In the genomic region with DNA sequence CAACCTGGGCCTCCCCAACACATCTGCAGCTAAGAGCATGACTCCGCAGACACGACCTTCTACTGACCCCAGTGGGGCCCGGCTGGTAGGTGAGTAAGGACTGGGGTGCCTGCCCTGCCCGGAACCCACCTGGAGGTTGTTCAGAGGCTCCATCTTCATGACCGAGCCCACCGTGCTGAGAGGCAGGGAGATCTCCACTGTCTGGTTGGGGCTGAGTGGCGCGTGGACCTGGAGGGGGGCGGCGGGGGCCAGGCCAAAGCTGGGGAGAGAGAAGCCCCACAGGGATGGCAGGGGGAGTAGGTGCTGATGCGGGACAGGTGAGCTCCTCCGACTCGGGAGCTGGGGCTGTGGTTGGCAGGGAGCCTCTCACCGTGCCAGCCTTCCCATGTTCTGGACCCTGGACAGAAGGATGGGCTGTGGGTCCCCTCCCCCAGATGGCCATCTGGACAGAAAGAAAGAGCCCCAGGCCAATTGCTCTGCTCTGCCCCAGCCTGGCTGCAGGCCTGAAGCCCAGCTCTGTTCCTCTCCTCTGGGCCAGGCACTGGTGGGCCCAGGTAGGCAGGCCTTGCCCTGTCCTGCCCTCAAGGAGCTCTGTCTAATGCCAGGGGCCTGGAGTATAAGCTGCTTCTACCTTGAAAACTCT, we compare ENCODE assay signal across 17 cellular contexts. TPM values are rescaled to one million over a fixed set of nuclear protein-coding genes. Genes with fewer than 3 reads are reported as not detected.
DNase-seq lines count a peak whose midpoint lies in the region; TF ChIP-seq lines count a peak whose summit lies in the region.
"Had no signal": no experiment of that assay in that cellular context is flagged by ENCODE, and none has a peak within 500 bp of the region (broad histone marks: within the 10 kb centered on the region; RNA-seq: fewer than 3 reads in every experiment).

No MANE protein-coding gene starts in this region.

- no peaks in the 10 kb centered on the region for H3K27me3 Mint-ChIP-seq in brain

- H3K9me3 Mint-ChIP-seq in brain, result no peaks in the 10 kb centered on the region

- H3K18ac ChIP-seq in neuronal stem cell (ENCODE audit: low read length), result no peak overlapping the region

- no TSS peak for BruUV-seq in A673 (replicated peaks; lab: Mats Ljungman, UMichigan)

- intact Hi-C loops in A673 (cut with micrococcal nuclease; ENCODE audit: unreplicated experiment), result no loop called here

- H4K8ac ChIP-seq in neuronal stem cell (ENCODE audit: low read depth, low read length), result no peak overlapping the region

- TF ChIP-seq CTCF in A673 (conservative IDR thresholded peaks at IDR 0.05; ENCODE audit: low read depth, low read length) (no peak), brain (conservative IDR thresholded peaks at IDR 0.05) (no peak)

- H3K4me1 ChIP-seq in A673 (ENCODE audit: insufficient read depth, low read length, poor library complexity, severe bottlenecking) (peaks cover 6% of the 10 kb centered on the region), neuronal stem cell (ENCODE audit: control insufficient read depth in 2 of 2, insufficient read depth in 1 of 2, low read depth in 1 of 2, low read length in 2 of 2) (peaks cover 4 to 7% of the 10 kb centered on the region in 2 donors)
- H3K4me1 ChIP-seq: SJSA1 had no signal

- no peak overlapping the region for H2BK12ac ChIP-seq in neuronal stem cell (ENCODE audit: low read length)

- no CpG with 5 or more reads among the region's 14 CpGs for WGBS in neuronal stem cell (ENCODE audit: extremely low coverage in 2 of 2, insufficient read length in 2 of 2, insufficient replicate concordance in 1 of 2), 2 donors

- no peak overlapping the region for H3K9ac ChIP-seq in neuronal stem cell (ENCODE audit: low read depth, low read length, poor library complexity)

- H3K27ac ChIP-seq in A673 (ENCODE audit: low read depth, low read length, poor library complexity, severe bottlenecking), result peak overlapping the region; percentile 63
- H3K27ac ChIP-seq in neuronal stem cell (replicated peaks; ENCODE audit: low read length), result no peak overlapping the region
- H3K27ac ChIP-seq: A549, SJSA1 had no signal

- H3K4ac ChIP-seq in neuronal stem cell (ENCODE audit: low read length), result peak overlapping the region; percentile 0

- H2AFZ ChIP-seq in neuronal stem cell (ENCODE audit: low read length), result no peak overlapping the region

- H3K4me2 ChIP-seq in neuronal stem cell (ENCODE audit: insufficient read depth, low read length, poor library complexity, severe bottlenecking), result no peak overlapping the region
- H3K4me2 ChIP-seq: A549 had no signal

- peaks cover 24% of the 10 kb centered on the region for H3K36me3 Mint-ChIP-seq in brain

- in situ Hi-C loops in G401 (cut with HindIII; ENCODE audit: low sequenced_read_pairs), result no loop called here

- H3K27ac Mint-ChIP-seq in brain, result peak overlapping the region in 3 of 5 experiments; percentile 32 to 45 (median 36)

- no peak overlapping the region for H3K4me3 Mint-ChIP-seq in brain

- H2BK15ac ChIP-seq in neuronal stem cell (ENCODE audit: low read length), result peak overlapping the region; percentile 37

- H3K4me1 Mint-ChIP-seq in brain, result peaks cover 9% of the 10 kb centered on the region

- H3K4me3 ChIP-seq in A673 (ENCODE audit: low read depth, low read length, poor library complexity, severe bottlenecking) (no peak overlapping the region), neuronal stem cell (ENCODE audit: low read length in 2 of 2) (no peak overlapping the region)
- H3K4me3 ChIP-seq: A549, MG63, SJSA1 had no signal

- CTCF ChIA-PET in A673 (lab: Charles Lee), result no interaction called here

- H4K91ac ChIP-seq in neuronal stem cell (ENCODE audit: low read depth, low read length, poor library complexity), result no peak overlapping the region

- no peak overlapping the region for H3K14ac ChIP-seq in neuronal stem cell (ENCODE audit: low read length)

- no peak overlapping the region for H2BK5ac ChIP-seq in neuronal stem cell (ENCODE audit: low read length)

- H3K23ac ChIP-seq in neuronal stem cell (ENCODE audit: low read depth, low read length, poor library complexity), result peak overlapping the region; percentile 80

- H2AK5ac ChIP-seq in neuronal stem cell (ENCODE audit: low read depth, low read length), result no peak overlapping the region

- DNase-seq in A673 (ENCODE audit: low spot score) (no peak), G401 (ENCODE audit: low spot score) (peak; percentile 66), neuronal stem cell (ENCODE audit: low spot score) (no peak), COR-L47 (lab: John Stamatoyannopoulos, UW) (no peak), SIG-M5 treated with dmso at 0.1 percent for 504 hours (lab: John Stamatoyannopoulos, UW; ENCODE audit: unreplicated experiment) (no peak)
- no peak for DNase-seq in activated CD8-positive, alpha-beta memory T cell treated with anti-CD3 and anti-CD28 coated beads, Interleukin-2, amount 50 U/mL, for 48 hours
- DNase-seq: IMR-90, Karpas-422, MG63, NCI-H1092, NCI-H2081 treated with DMSO at 0.1 percent for 48 hours, NCI-H510A, NCI-H82, PC-3 had no signal

- no peaks in the 10 kb centered on the region for H3K27me3 ChIP-seq in A673 (replicated peaks; ENCODE audit: insufficient read depth, low read depth, low read length, poor library complexity)
- no peaks in the 10 kb centered on the region for H3K27me3 ChIP-seq in neuronal stem cell (ENCODE audit: control insufficient read depth in 3 of 3, insufficient read depth in 3 of 3, low read depth in 1 of 3, low read length in 3 of 3)
- H3K27me3 ChIP-seq: MG63, SJSA1 had no signal

- H3K79me1 ChIP-seq in neuronal stem cell (ENCODE audit: low read depth, low read length), result no peaks in the 10 kb centered on the region

- H3K36me3 ChIP-seq in A673 (ENCODE audit: insufficient read depth, low read length, poor library complexity, severe bottlenecking) (no peaks in the 10 kb centered on the region), neuronal stem cell (replicated peaks in 1 of 2; ENCODE audit: control insufficient read depth in 2 of 2, insufficient read depth in 2 of 2, low read length in 2 of 2) (peaks cover 15 to 78% of the 10 kb centered on the region in 2 donors)

- POLR2A ChIA-PET in A673 (lab: Charles Lee; ENCODE audit: low non-redundant PET), result no interaction called here

- H3K9me3 ChIP-seq in A673 (ENCODE audit: low read depth, low read length, poor library complexity, severe bottlenecking), result no peaks in the 10 kb centered on the region
- no peaks in the 10 kb centered on the region for H3K9me3 ChIP-seq in neuronal stem cell (replicated peaks in 1 of 2; ENCODE audit: control insufficient read depth in 2 of 2, insufficient read depth in 1 of 2, low read depth in 1 of 2, low read length in 2 of 2)
- H3K9me3 ChIP-seq: A549, MG63, SJSA1 had no signal

- no peak overlapping the region for H2BK120ac ChIP-seq in neuronal stem cell (ENCODE audit: low read depth, low read length)

RNA-seq across cellular contexts. Expression of gene RASL10A, which starts 16.3 kb away (rescaled TPM):
- total RNA-seq in A673 (2021), result 0.68 TPM in 1 of 2 replicates, not detected in the other
- 3.0 and 9.6 TPM in 2 replicates for total RNA-seq in G401 (2014; rRNA removed; shearing (Covaris generic))
- polyA plus RNA-seq in brain (ENCODE audit: insufficient read depth, low read depth, low replicate concordance), result 6.5 TPM
- polyA plus RNA-seq in neuronal stem cell (2013, experiment 1 of 2), result 0.56 TPM
- 0.53 TPM for polyA plus RNA-seq in neuronal stem cell (2013, experiment 2 of 2)
- total RNA-seq: IMR-90, PC-3, SJSA1 had no signal

RNA-seq across cellular contexts. Expression of gene GAS2L1, which starts 25.3 kb away (rescaled TPM):
- 22.7 TPM in 2 replicates for total RNA-seq in A673 (2021)
- 13.2 and 26.3 TPM in 2 replicates for total RNA-seq in G401 (2014; rRNA removed; shearing (Covaris generic))
- polyA plus RNA-seq in brain (ENCODE audit: insufficient read depth, low read depth, low replicate concordance), result 20.4 TPM
- polyA plus RNA-seq in neuronal stem cell (2013, experiment 1 of 2), result 7.7 TPM
- polyA plus RNA-seq in neuronal stem cell (2013, experiment 2 of 2), result 7.4 TPM

RNA-seq across cellular contexts. Expression of gene AP1B1, which starts 56.6 kb away (rescaled TPM):
- 68.1 and 75.2 TPM in 2 replicates for total RNA-seq in A673 (2021)
- total RNA-seq in G401 (2014; rRNA removed; shearing (Covaris generic)), result 70.0 and 88.7 TPM in 2 replicates
- polyA plus RNA-seq in brain (ENCODE audit: insufficient read depth, low read depth, low replicate concordance), result 92.7 TPM
- polyA plus RNA-seq in neuronal stem cell (2013, experiment 1 of 2), result 25.9 TPM
- polyA plus RNA-seq in neuronal stem cell (2013, experiment 2 of 2), result 25.4 TPM
